ENCODE assay signal across 7 cellular contexts in the genomic region with DNA sequence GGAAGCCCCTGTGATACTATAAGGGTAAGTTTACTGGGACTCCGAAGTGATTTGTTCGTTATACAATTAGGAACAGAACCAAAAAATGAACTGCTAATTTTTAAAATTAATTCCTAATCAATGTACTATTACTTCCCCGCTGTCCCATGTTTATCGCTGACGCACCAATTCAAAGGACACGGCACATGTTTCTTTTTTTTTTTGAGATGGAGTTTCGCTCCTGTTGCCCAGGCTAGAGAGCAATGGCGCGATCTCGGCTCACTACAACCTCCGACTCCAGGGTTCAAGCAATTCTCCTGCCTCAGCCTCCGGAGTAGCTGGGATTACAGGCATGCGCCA. TPM values are rescaled to one million over a fixed set of nuclear protein-coding genes. Genes with fewer than 3 reads are reported as not detected.
DNase-seq lines count a peak whose midpoint lies in the region; ATAC-seq lines count a peak whose summit lies in the region.

No MANE protein-coding gene starts in this region.

- H3K9ac ChIP-seq in HUES6 (ENCODE audit: low read length) (no peak overlapping the region), iPS-20b (ENCODE audit: low read depth, low read length) (no peak overlapping the region)

- no peak for DNase-seq in activated naive CD4-positive, alpha-beta T cell treated with anti-CD3 and anti-CD28 coated beads, Interleukin-2, amount 50 U/mL, for 72 hours (ENCODE audit: low spot score in 2 of 2)
- DNase-seq in stimulated activated naive CD8-positive, alpha-beta T cell treated with anti-CD3 and anti-CD28 coated beads, Interleukin-15, amount 100 ng/mL, for 72 hours: no peak
- no peak for DNase-seq in A172 (ENCODE audit: low spot score)

- H3K4me1 Mint-ChIP-seq in stimulated activated naive CD8-positive, alpha-beta T cell treated with anti-CD3 and anti-CD28 coated beads, Interleukin-15, amount 100 ng/mL, for 72 hours: peaks cover 37% of the 10 kb centered on the region

- ATAC-seq in activated naive CD4-positive, alpha-beta T cell treated with anti-CD3 and anti-CD28 coated beads, Interleukin-2, amount 50 U/mL, for 72 hours: no peak
- no peak for ATAC-seq in stimulated activated naive CD8-positive, alpha-beta T cell treated with anti-CD3 and anti-CD28 coated beads, Interleukin-15, amount 100 ng/mL, for 72 hours
- ATAC-seq in GM21515 (IDR thresholded peaks at IDR 0.05; ENCODE audit: unreplicated experiment) (no peak), HG03159 (IDR thresholded peaks at IDR 0.05; ENCODE audit: unreplicated experiment) (no peak)

- H3K4me3 ChIP-seq in HUES6 (ENCODE audit: low read depth, low read length): peak overlapping the region; percentile 94
- peak overlapping the region; percentile 100 for H3K4me3 ChIP-seq in iPS-20b (ENCODE audit: low read length)

- H3K27ac Mint-ChIP-seq in activated naive CD4-positive, alpha-beta T cell treated with anti-CD3 and anti-CD28 coated beads, Interleukin-2, amount 50 U/mL, for 72 hours: peak overlapping the region; percentile 100
- peak overlapping the region in 1 of 2 donors; percentile 99 for H3K27ac Mint-ChIP-seq in stimulated activated naive CD8-positive, alpha-beta T cell treated with anti-CD3 and anti-CD28 coated beads, Interleukin-15, amount 100 ng/mL, for 72 hours

- H3K4me1 ChIP-seq in HUES6 (ENCODE audit: control insufficient read depth, insufficient read depth, low read length) (0 out of 2 replicates have a peak, but pooled peaks cover 5% of the 10 kb centered on the region), iPS-20b (ENCODE audit: insufficient read depth, low read length) (no peaks in the 10 kb centered on the region)

- H3K4me3 Mint-ChIP-seq in stimulated activated naive CD8-positive, alpha-beta T cell treated with anti-CD3 and anti-CD28 coated beads, Interleukin-15, amount 100 ng/mL, for 72 hours: peak overlapping the region; percentile 94 to 97

- H3K27me3 ChIP-seq in HUES6 (ENCODE audit: control insufficient read depth, insufficient read depth, low read length): no peaks in the 10 kb centered on the region
- no peaks in the 10 kb centered on the region for H3K27me3 ChIP-seq in iPS-20b (ENCODE audit: insufficient read depth, low read length)

- H3K9me3 ChIP-seq in HUES6 (ENCODE audit: control insufficient read depth, insufficient read depth, low read depth, low read length): peaks cover 10% of the 10 kb centered on the region; the same call in 1 of the 2 replicates
- 0 out of 2 replicates have a peak, but pooled peaks cover 3% of the 10 kb centered on the region for H3K9me3 ChIP-seq in iPS-20b (ENCODE audit: insufficient read depth, low read depth, low read length)

- H3K27ac ChIP-seq in HUES6 (ENCODE audit: low read depth, low read length) (no peak overlapping the region), iPS-20b (ENCODE audit: low read length) (no peak overlapping the region)

- peaks cover 22 to 34% of the 10 kb centered on the region in 2 donors for H3K36me3 Mint-ChIP-seq in activated naive CD4-positive, alpha-beta T cell treated with anti-CD3 and anti-CD28 coated beads, Interleukin-2, amount 50 U/mL, for 72 hours

- H3K36me3 ChIP-seq in HUES6 (ENCODE audit: control insufficient read depth, insufficient read depth, low read length) (no peaks in the 10 kb centered on the region), iPS-20b (ENCODE audit: insufficient read depth, low read depth, low read length) (0 out of 2 replicates have a peak, but pooled peaks cover 3% of the 10 kb centered on the region)

- no peaks in the 10 kb centered on the region for H3K27me3 Mint-ChIP-seq in stimulated activated naive CD8-positive, alpha-beta T cell treated with anti-CD3 and anti-CD28 coated beads, Interleukin-15, amount 100 ng/mL, for 72 hours

- H3K9me3 Mint-ChIP-seq in activated naive CD4-positive, alpha-beta T cell treated with anti-CD3 and anti-CD28 coated beads, Interleukin-2, amount 50 U/mL, for 72 hours: peaks cover 4 to 6% of the 10 kb centered on the region in 2 donors
- peaks cover 7 to 17% of the 10 kb centered on the region in 2 donors for H3K9me3 Mint-ChIP-seq in stimulated activated naive CD8-positive, alpha-beta T cell treated with anti-CD3 and anti-CD28 coated beads, Interleukin-15, amount 100 ng/mL, for 72 hours

RNA-seq across cellular contexts. Expression of a gene that starts 1.5 kb away (rescaled TPM):
- total RNA-seq in activated naive CD4-positive, alpha-beta T cell treated with anti-CD3 and anti-CD28 coated beads, Interleukin-2, amount 50 U/mL, for 72 hours: 10 to 100 TPM in 1 of 2 donors, 1 to 10 TPM in 1; 6.8 to 11.5 TPM
- total RNA-seq in A172 (2014; rRNA removed; shearing (Covaris generic)): 4.9 and 7.5 TPM in 2 replicates

RNA-seq across cellular contexts. Expression of a gene that starts 20.0 kb away (rescaled TPM):
- 100 to 1,000 TPM; 136 to 143 TPM for total RNA-seq in activated naive CD4-positive, alpha-beta T cell treated with anti-CD3 and anti-CD28 coated beads, Interleukin-2, amount 50 U/mL, for 72 hours
- total RNA-seq in A172 (2014; rRNA removed; shearing (Covaris generic)): 63.1 and 77.4 TPM in 2 replicates
